In the genomic region with DNA sequence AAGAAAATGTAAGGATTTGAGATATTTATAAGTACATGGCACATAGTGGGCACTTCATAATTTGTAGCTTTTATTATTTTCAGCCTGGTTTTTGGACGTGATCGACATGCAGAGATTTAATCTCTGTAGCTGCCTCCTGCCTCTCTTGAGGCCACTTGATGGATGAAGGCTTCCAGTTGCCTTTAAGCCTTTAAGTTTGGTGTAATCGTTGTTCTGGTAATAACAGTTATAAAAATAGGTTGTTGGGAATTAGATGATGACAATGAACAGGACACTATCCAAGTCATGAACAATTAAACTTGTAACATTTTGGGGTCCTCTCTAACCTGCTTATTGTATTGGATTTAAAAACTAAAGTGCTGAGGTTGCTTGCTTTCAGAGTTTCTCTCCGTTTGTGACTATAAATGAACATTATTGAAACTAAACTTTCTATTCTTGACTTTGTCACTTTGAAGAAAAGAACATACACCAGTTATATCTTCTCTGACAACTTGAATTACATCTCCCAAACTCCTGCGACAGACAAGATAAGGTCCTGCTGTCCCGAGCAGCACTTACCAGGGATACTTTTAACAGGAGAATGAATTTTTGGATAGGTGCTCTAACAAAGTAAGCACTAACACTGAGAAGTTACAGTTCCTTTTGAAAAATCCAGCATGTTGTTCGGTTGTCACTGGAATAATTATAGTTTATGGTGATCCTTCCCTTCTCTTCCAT, we compare ENCODE assay signal across 27 cellular contexts.
"Had no signal": no experiment of that assay in that cellular context is flagged by ENCODE, and none has a peak within 500 bp of the region (broad histone marks: within the 10 kb centered on the region; RNA-seq: fewer than 3 reads in every experiment).

No MANE protein-coding gene starts in this region.

- DNase-seq: activated B cell treated with CpG ODN at 0.5 μM for 24 hours; activated CD4-positive, alpha-beta T cell treated with anti-CD3 and anti-CD28 coated beads for 1 hour; activated CD4-positive, alpha-beta T cell treated with anti-CD3 and anti-CD28 coated beads, Interleukin-2, amount 10 ng/mL, durations not matched to agents 24 days and 14 days; activated CD4-positive, alpha-beta T cell treated with anti-CD3 and anti-CD28 coated beads, Interleukin-2, amount 50 U/mL, for 48 hours; activated CD8-positive, alpha-beta memory T cell treated with anti-CD3 and anti-CD28 coated beads, Interleukin-2, amount 10 ng/mL, durations not matched to agents 7 days and 5 days; activated effector memory CD4-positive, alpha-beta T cell treated with Interleukin-2 at 50 U/mL for 16 hours; activated naive CD4-positive, alpha-beta T cell treated with Interleukin-2 at 50 U/mL for 16 hours; activated T-cell treated with anti-CD3 and anti-CD28 coated beads, Interleukin-2, amount 50 U/mL, for 24 hours; amygdala; IMR-90; KG1; MV-4-11; NCI-H1092 treated with DMSO at 0.1 percent for 48 hours; NCI-H1417 treated with DMSO at 0.1 percent for 48 hours; NCI-H1694 treated with DMSO at 0.1 percent for 48 hours; NCI-H2029 treated with DMSO at 0.1 percent for 48 hours; NCI-H345; NCI-H510A; NCI-H526 treated with DMSO at 0.1 percent for 48 hours; NCI-H82; NK-92 treated with Interleukin-12 subunit alpha and Interleukin-12 subunit beta, amount 100 ng/mL, for 24 hours; OCI-M1; SHP77 treated with DMSO at 0.1 percent for 48 hours; T-helper 17 cell; T-helper 9 cell had no signal

- H3K27ac ChIP-seq: RWPE1 had no signal

- ATAC-seq: activated CD8-positive, alpha-beta memory T cell treated with anti-CD3 and anti-CD28 coated beads, Interleukin-2, amount 10 ng/mL, durations not matched to agents 7 days and 5 days; Panc1; T-helper 17 cell had no signal
